8 cellular contexts compared by ENCODE assay signal in genomic region chrX:135522132-135522530, GRCh38. TPM values are rescaled to one million over a fixed set of nuclear protein-coding genes. Genes with fewer than 3 reads are reported as not detected.
DNase-seq lines count a peak whose midpoint lies in the region; ATAC-seq and TF ChIP-seq lines count a peak whose summit lies in the region.

No MANE protein-coding gene starts in this region.

- intact Hi-C loops in breast epithelium (cut with DNase I; ENCODE audit: low total_unique reads) = no loop called here

- no peaks in the 10 kb centered on the region for H3K36me3 ChIP-seq in ACC112 (ENCODE audit: insufficient read depth, low read length)
- H3K36me3 ChIP-seq in HUES48 (ENCODE audit: control insufficient read depth, insufficient read depth, low read length) = no peaks in the 10 kb centered on the region
- H3K36me3 ChIP-seq in breast epithelium = no peaks in the 10 kb centered on the region
- no peaks in the 10 kb centered on the region for H3K36me3 ChIP-seq in mucosa of rectum (ENCODE audit: control insufficient read depth in 2 of 2, insufficient read depth in 2 of 2, low read length in 2 of 2)

- DNase-seq in breast epithelium (ENCODE audit: low spot score in 2 of 2) = no peak
- no peak for DNase-seq in NCI-H1417 (lab: John Stamatoyannopoulos, UW)
- DNase-seq in NCI-H2081 (lab: John Stamatoyannopoulos, UW) = no peak
- no peak for DNase-seq in NCI-H1694 (lab: John Stamatoyannopoulos, UW)

- no peaks in the 10 kb centered on the region for H3K27me3 ChIP-seq in ACC112 (ENCODE audit: insufficient read depth, low read length)
- no peaks in the 10 kb centered on the region for H3K27me3 ChIP-seq in HUES48 (ENCODE audit: control insufficient read depth, insufficient read depth, low read length)
- peaks cover 0 to 8% of the 10 kb centered on the region in 2 donors for H3K27me3 ChIP-seq in breast epithelium
- peaks cover 0 to 3% of the 10 kb centered on the region in 2 donors for H3K27me3 ChIP-seq in mucosa of rectum (ENCODE audit: control insufficient read depth in 2 of 2, insufficient read depth in 2 of 2, low read length in 2 of 2)

- H3K4me1 ChIP-seq in ACC112 (ENCODE audit: control insufficient read depth, insufficient read depth, low read length, unreplicated experiment) = peaks cover 10% of the 10 kb centered on the region
- H3K4me1 ChIP-seq in HUES48 (ENCODE audit: control insufficient read depth, insufficient read depth, low read length) = peaks cover 9% of the 10 kb centered on the region
- no peaks in the 10 kb centered on the region for H3K4me1 ChIP-seq in breast epithelium
- H3K4me1 ChIP-seq in mucosa of rectum (ENCODE audit: control insufficient read depth in 2 of 2, insufficient read depth in 2 of 2, low read length in 2 of 2) = peaks cover 0 to 5% of the 10 kb centered on the region in 2 donors

- H3K79me2 ChIP-seq in ACC112 (ENCODE audit: control insufficient read depth, insufficient read depth, low read length, unreplicated experiment) = peaks cover 4% of the 10 kb centered on the region

- H2AFZ ChIP-seq in ACC112 (ENCODE audit: low read length, unreplicated experiment) = peak overlapping the region; percentile 68

- H3K9ac ChIP-seq in HUES48 (ENCODE audit: low read depth, low read length) (peak overlapping the region; percentile 81), mucosa of rectum (ENCODE audit: low read depth in 1 of 2, low read length in 2 of 2) (peak overlapping the region; percentile 75 to 79)

- no peak for TF ChIP-seq POLR2A in breast epithelium (IDR thresholded peaks at IDR 0.05)

- ATAC-seq in HG03521 (IDR thresholded peaks at IDR 0.05; ENCODE audit: unreplicated experiment) = no peak

- H3K9me3 ChIP-seq in HUES48 (ENCODE audit: control insufficient read depth, insufficient read depth, low read length) = no peaks in the 10 kb centered on the region
- no peaks in the 10 kb centered on the region for H3K9me3 ChIP-seq in breast epithelium
- H3K9me3 ChIP-seq in mucosa of rectum (ENCODE audit: control insufficient read depth in 2 of 2, low read length in 2 of 2) = no peaks in the 10 kb centered on the region

- no peak for TF ChIP-seq CTCF in breast epithelium (IDR thresholded peaks at IDR 0.05)

- peak overlapping the region; percentile 80 for H3K4me3 ChIP-seq in ACC112 (ENCODE audit: low read depth, low read length)
- H3K4me3 ChIP-seq in HUES48 (ENCODE audit: low read depth, low read length) = peak overlapping the region; percentile 82
- peak overlapping the region; percentile 40 to 79 (median 72) for H3K4me3 ChIP-seq in breast epithelium
- peak overlapping the region; percentile 68 to 79 for H3K4me3 ChIP-seq in mucosa of rectum (ENCODE audit: low read length in 2 of 2)

- H3K27ac ChIP-seq in ACC112 (ENCODE audit: low read depth, low read length) (peak overlapping the region; percentile 79), HUES48 (ENCODE audit: low read depth, low read length) (peak overlapping the region; percentile 67), breast epithelium (peak overlapping the region; percentile 78 to 87), mucosa of rectum (ENCODE audit: low read depth in 2 of 2, low read length in 2 of 2) (peak overlapping the region; percentile 76 to 85)

RNA-seq across cellular contexts. Expression of gene INTS6L, which starts 1.7 kb away (rescaled TPM):
- total RNA-seq in breast epithelium = 10 to 100 TPM in 2 of 3 donors, 1 to 10 TPM in 1; 7.7 to 23.4 (median 12.5) TPM
